ENCODE assay signal across 1 cellular context in genomic region chr2:10078001-10078400, GRCh38.
TF ChIP-seq lines count a peak whose summit lies in the region.

No MANE protein-coding gene starts in this region.

TF ChIP-seq in H1, 55 proteins besides CTCF, POLR2A, EP300 and RAD21:
- TF ChIP-seq ASH2L (IDR thresholded peaks at IDR 0.05; ENCODE audit: low read length) (no peak), EZH2 (IDR thresholded peaks at IDR 0.05; ENCODE audit: low read depth, low read length, severe bottlenecking) (no peak), EGR1 (IDR thresholded peaks at IDR 0.05; ENCODE audit: borderline replicate concordance, low read depth, low read length) (no peak), SUZ12 (IDR thresholded peaks at IDR 0.05; ENCODE audit: low read length) (no peak), HDAC2 (IDR thresholded peaks at IDR 0.05; ENCODE audit: borderline replicate concordance in 1 of 2, low read depth in 2 of 2, low read length in 2 of 2) (no peak), KDM1A (IDR thresholded peaks at IDR 0.05; ENCODE audit: borderline replicate concordance, low read length) (no peak), ATF2 (IDR thresholded peaks at IDR 0.05; ENCODE audit: low read length) (no peak), CBX5 (IDR thresholded peaks at IDR 0.05; ENCODE audit: low read depth, low read length) (no peak), RXRA (IDR thresholded peaks at IDR 0.05; ENCODE audit: insufficient read depth, low read depth, low read length) (no peak)
TF ChIP-seq in H1: peak in this region for 0.
